Comparison of ENCODE assay signal across 9 cellular contexts in genomic region chr16:87608400-87608985, GRCh38. TPM values are rescaled to one million over a fixed set of nuclear protein-coding genes. Genes with fewer than 3 reads are reported as not detected.
DNase-seq lines count a peak whose midpoint lies in the region; ATAC-seq and TF ChIP-seq lines count a peak whose summit lies in the region.
"Had no signal": no experiment of that assay in that cellular context is flagged by ENCODE, and none has a peak within 500 bp of the region (broad histone marks: within the 10 kb centered on the region; RNA-seq: fewer than 3 reads in every experiment).

No MANE protein-coding gene starts in this region.

- TF ChIP-seq CTCF in A673 (conservative IDR thresholded peaks at IDR 0.05; ENCODE audit: low read depth, low read length) (no peak), psoas muscle (IDR thresholded peaks at IDR 0.05) (no peak)

- H3K4me3 ChIP-seq in A673 (ENCODE audit: low read depth, low read length, poor library complexity, severe bottlenecking) (no peak overlapping the region), psoas muscle (no peak overlapping the region)

- H3K27ac ChIP-seq in A673 (ENCODE audit: low read depth, low read length, poor library complexity, severe bottlenecking) (no peak overlapping the region), psoas muscle (no peak overlapping the region)

- ATAC-seq in psoas muscle (no peak), GM21717 (IDR thresholded peaks at IDR 0.05; ENCODE audit: unreplicated experiment) (no peak), GM18907 (IDR thresholded peaks at IDR 0.05; ENCODE audit: unreplicated experiment) (no peak)

- peak; percentile 55 for DNase-seq in A673 (ENCODE audit: low spot score)
- DNase-seq in HUDEP-2 (lab: John Stamatoyannopoulos, UW; ENCODE audit: unreplicated experiment in 76 of 76), result peak in 47 of 76 experiments; percentile 4 to 65 (median 35)
- DNase-seq in activated CD4-positive, alpha-beta T cell treated with anti-CD3 and anti-CD28 coated beads, Interleukin-2, amount 50 U/mL, for 4 hours, result peak; percentile 16
- peak; percentile 62 for DNase-seq in fibroblast of peridontal ligament (ENCODE audit: extremely low read depth)
- DNase-seq in psoas muscle, result peak; percentile 58 to 74
- no peak for DNase-seq in NCI-H526 (lab: John Stamatoyannopoulos, UW)
- DNase-seq: activated B cell treated with CpG ODN at 0.5 μM for 24 hours had no signal

- POLR2A ChIA-PET in A673 (lab: Charles Lee; ENCODE audit: low non-redundant PET), result no interaction called here

- BruUV-seq in A673 (replicated peaks; lab: Mats Ljungman, UMichigan), result no TSS peak

- H3K4me1 ChIP-seq in A673 (ENCODE audit: insufficient read depth, low read length, poor library complexity, severe bottlenecking), result no peaks in the 10 kb centered on the region
- no peaks in the 10 kb centered on the region for H3K4me1 ChIP-seq in psoas muscle

- intact Hi-C loops in A673 (cut with micrococcal nuclease; ENCODE audit: unreplicated experiment) (no loop called here), psoas muscle (cut with DNase I) (no loop called here)

- CTCF ChIA-PET in A673 (lab: Charles Lee), result interaction anchor here (1.1 kb wide), 1 partner anchor 330 kb away, joined by 3 read pairs; no protein-coding TSS in a partner anchor

- 38 to 42% (median 40%) methylated on average over 20 of the region's 20 CpGs for WGBS in psoas muscle, 3 donors

- H3K36me3 ChIP-seq in A673 (ENCODE audit: insufficient read depth, low read length, poor library complexity, severe bottlenecking) (no peaks in the 10 kb centered on the region), psoas muscle (ENCODE audit: insufficient read depth in 1 of 2, low read depth in 1 of 2) (no peaks in the 10 kb centered on the region)

- H3K9me3 ChIP-seq in A673 (ENCODE audit: low read depth, low read length, poor library complexity, severe bottlenecking) (no peaks in the 10 kb centered on the region), psoas muscle (no peaks in the 10 kb centered on the region)

- H3K27me3 ChIP-seq in A673 (replicated peaks; ENCODE audit: insufficient read depth, low read depth, low read length, poor library complexity), result peaks cover 35% of the 10 kb centered on the region
- H3K27me3 ChIP-seq in psoas muscle (ENCODE audit: insufficient read depth in 3 of 3, low read length in 2 of 3), result peaks cover 0 to 70% (median 23%) of the 10 kb centered on the region in 3 donors

RNA-seq across cellular contexts. Expression of gene JPH3, which starts 6.2 kb away (rescaled TPM):
- 1.4 and 1.9 TPM in 2 replicates for total RNA-seq in A673 (2021)
- under 1 TPM in 2 of 4 donors, not detected in 2; 0.06 to 0.13 TPM for total RNA-seq in psoas muscle
- polyA plus RNA-seq in psoas muscle, result under 1 TPM; 0.03 to 0.04 (median 0.04) TPM
- total RNA-seq: activated B cell treated with CpG ODN at 0.5 μM for 24 hours had no signal

Comparison
In these comparisons a context has a peak if more than half of its experiments do, and no peak if none do; other contexts are left out.
1. DNase-seq: peak in A673 (single experiment), HUDEP-2 (47 of 76), activated CD4-positive, alpha-beta T cell treated with anti-CD3 and anti-CD28 coated beads, Interleukin-2, amount 50 U/mL, for 4 hours (2 of 2), fibroblast of peridontal ligament (single experiment) and psoas muscle (2 of 2); none in NCI-H526 (0 of 2).